Comparison of ENCODE assay signal across 14 cellular contexts in genomic region chr6:27761391-27761790, GRCh38.
DNase-seq lines count a peak whose midpoint lies in the region; ATAC-seq and TF ChIP-seq lines count a peak whose summit lies in the region.
"Had no signal": no experiment of that assay in that cellular context is flagged by ENCODE, and none has a peak within 500 bp of the region (broad histone marks: within the 10 kb centered on the region; RNA-seq: fewer than 3 reads in every experiment).

No MANE protein-coding gene starts in this region.

- no peak overlapping the region for H3K4me3 ChIP-seq in fibroblast of the aortic adventitia (ENCODE audit: low read depth, low read length)
- H3K4me3 ChIP-seq: right atrium auricular region had no signal

- DNase-seq in GM10248 (ENCODE audit: extremely low spot score) (peak; percentile 57), RPMI7951 (ENCODE audit: low read depth) (peak; percentile 10), fibroblast of the aortic adventitia (ENCODE audit: low read depth) (peak; percentile 35), hippocampal formation (lab: John Stamatoyannopoulos, UW) (no peak), D341Med (ENCODE audit: low spot score) (no peak)
- no peak for DNase-seq in activated CD4-positive, CD25-positive, alpha-beta regulatory T cell (lab: John Stamatoyannopoulos, UW)
- DNase-seq: activated B cell treated with CpG ODN at 0.5 μM for 24 hours; Caco-2; effector CD8-positive, alpha-beta T cell; NCI-H2171 treated with DMSO at 0.1 percent for 48 hours had no signal

- CTCF ChIA-PET in GM10248 (lab: Yijun Ruan, JAX), result interaction anchor here (1.0 to 11.9 kb wide), 5 partner anchors 9 to 574 kb away, joined by 3 to 147 read pairs (median 13); a partner anchor contains a TSS

- TF ChIP-seq CTCF in GM10248 (IDR thresholded peaks at IDR 0.05; ENCODE audit: control extremely low read depth, extremely low read depth, low read depth, missing control alignments) (no peak), fibroblast of the aortic adventitia (IDR thresholded peaks at IDR 0.05; ENCODE audit: insufficient read depth, low read length) (no peak)

- ATAC-seq in GM19351 (IDR thresholded peaks at IDR 0.05; ENCODE audit: unreplicated experiment) (peak; percentile 51), esophagus mucosa (no peak)
- ATAC-seq: Right ventricle myocardium inferior had no signal

- POLR2A ChIA-PET in GM10248 (lab: Yijun Ruan, JAX), result interaction anchor here (1.0 to 1.2 kb wide), 2 partner anchors 47 to 104 kb away, joined by 3 to 4 read pairs; a partner anchor contains a TSS

Comparison
In these comparisons a context has a peak if more than half of its experiments do, and no peak if none do; other contexts are left out.
1. DNase-seq: peak in GM10248 (single experiment), RPMI7951 (single experiment) and fibroblast of the aortic adventitia (single experiment); none in activated CD4-positive, CD25-positive, alpha-beta regulatory T cell (0 of 4), hippocampal formation (0 of 2) and D341Med (single experiment).